Comparison of ENCODE assay signal across 8 cellular contexts in the genomic region with DNA sequence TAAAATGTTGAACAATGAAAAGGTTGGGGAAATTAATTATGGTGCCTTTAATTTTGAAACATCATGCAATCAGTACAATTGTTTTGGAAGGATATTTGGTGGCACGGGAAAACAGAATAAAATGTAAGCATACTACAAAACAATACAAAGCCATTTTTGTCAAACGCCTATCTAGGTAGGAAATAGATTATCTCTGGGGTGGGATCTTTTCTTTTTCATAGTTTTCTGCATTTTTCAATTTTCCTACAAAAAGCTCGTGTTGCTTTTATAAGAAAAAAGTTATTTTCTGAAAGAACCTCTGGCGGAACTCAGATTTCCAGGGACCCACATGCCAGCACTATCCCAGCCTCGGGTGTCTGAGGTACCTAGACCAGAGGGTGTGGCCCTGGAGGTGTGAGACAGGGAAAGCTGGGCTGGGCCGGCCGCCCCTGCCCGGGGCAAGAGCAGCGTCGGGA. TPM values are rescaled to one million over a fixed set of nuclear protein-coding genes. Genes with fewer than 3 reads are reported as not detected.
DNase-seq lines count a peak whose midpoint lies in the region; ATAC-seq lines count a peak whose summit lies in the region.

No MANE protein-coding gene starts in this region.

- no peak for ATAC-seq in activated T-helper 17 cell treated with anti-CD3 and anti-CD28 coated beads, Interleukin-2, amount 50 U/mL, for 72 hours (replicated peaks)
- no peak for ATAC-seq in stimulated activated memory B cell treated with anti-CD40 and anti-IgM and Interleukin-4, amounts not matched to agents 10 μg/mL and 1 μg/mL and 100 μg/mL, for 72 hours
- ATAC-seq in GM19463 (IDR thresholded peaks at IDR 0.05; ENCODE audit: unreplicated experiment) (no peak), HG02970 (IDR thresholded peaks at IDR 0.05; ENCODE audit: low FRiP score, unreplicated experiment) (no peak)

- H3K4me3 Mint-ChIP-seq in activated T-helper 17 cell treated with anti-CD3 and anti-CD28 coated beads, Interleukin-2, amount 50 U/mL, for 72 hours, result peak overlapping the region; percentile 67
- H3K4me3 Mint-ChIP-seq in stimulated activated memory B cell treated with anti-CD40 and anti-IgM and Interleukin-4, amounts not matched to agents 10 μg/mL and 1 μg/mL and 100 μg/mL, for 72 hours, result peak overlapping the region; percentile 81

- H3K36me3 Mint-ChIP-seq in activated T-helper 17 cell treated with anti-CD3 and anti-CD28 coated beads, Interleukin-2, amount 50 U/mL, for 72 hours (ENCODE audit: low read depth), result peaks cover 7% of the 10 kb centered on the region
- H3K36me3 Mint-ChIP-seq in stimulated activated memory B cell treated with anti-CD40 and anti-IgM and Interleukin-4, amounts not matched to agents 10 μg/mL and 1 μg/mL and 100 μg/mL, for 72 hours, result no peaks in the 10 kb centered on the region

- H3K9me3 ChIP-seq in iPS-18c (ENCODE audit: control insufficient read depth, insufficient read depth, low read length), result no peaks in the 10 kb centered on the region

- DNase-seq in HPDE6-E6E7 (ENCODE audit: extremely low spot score) (peak; percentile 52), C1 segment of cervical spinal cord (lab: John Stamatoyannopoulos, UW) (no peak), HUDEP-2 (lab: John Stamatoyannopoulos, UW; ENCODE audit: unreplicated experiment in 76 of 76) (no peak)

- peak overlapping the region; percentile 11 for H3K27ac Mint-ChIP-seq in activated T-helper 17 cell treated with anti-CD3 and anti-CD28 coated beads, Interleukin-2, amount 50 U/mL, for 72 hours
- peak overlapping the region; percentile 52 for H3K27ac Mint-ChIP-seq in stimulated activated memory B cell treated with anti-CD40 and anti-IgM and Interleukin-4, amounts not matched to agents 10 μg/mL and 1 μg/mL and 100 μg/mL, for 72 hours

- H3K4me3 ChIP-seq in iPS-18c (ENCODE audit: insufficient read depth, low read depth, low read length), result peak overlapping the region; percentile 74

- no peaks in the 10 kb centered on the region for H3K9me3 Mint-ChIP-seq in activated T-helper 17 cell treated with anti-CD3 and anti-CD28 coated beads, Interleukin-2, amount 50 U/mL, for 72 hours
- no peaks in the 10 kb centered on the region for H3K9me3 Mint-ChIP-seq in stimulated activated memory B cell treated with anti-CD40 and anti-IgM and Interleukin-4, amounts not matched to agents 10 μg/mL and 1 μg/mL and 100 μg/mL, for 72 hours

- no peaks in the 10 kb centered on the region for H3K27me3 Mint-ChIP-seq in activated T-helper 17 cell treated with anti-CD3 and anti-CD28 coated beads, Interleukin-2, amount 50 U/mL, for 72 hours
- no peaks in the 10 kb centered on the region for H3K27me3 Mint-ChIP-seq in stimulated activated memory B cell treated with anti-CD40 and anti-IgM and Interleukin-4, amounts not matched to agents 10 μg/mL and 1 μg/mL and 100 μg/mL, for 72 hours

- H3K4me1 Mint-ChIP-seq in activated T-helper 17 cell treated with anti-CD3 and anti-CD28 coated beads, Interleukin-2, amount 50 U/mL, for 72 hours, result peaks cover 18% of the 10 kb centered on the region
- peaks cover 38% of the 10 kb centered on the region for H3K4me1 Mint-ChIP-seq in stimulated activated memory B cell treated with anti-CD40 and anti-IgM and Interleukin-4, amounts not matched to agents 10 μg/mL and 1 μg/mL and 100 μg/mL, for 72 hours

RNA-seq across cellular contexts. Expression of a gene that starts 1.0 kb away (rescaled TPM):
- 10 to 100 TPM; 30.8 to 38.7 TPM for total RNA-seq in activated T-helper 17 cell treated with anti-CD3 and anti-CD28 coated beads, Interleukin-2, amount 50 U/mL, for 72 hours

RNA-seq across cellular contexts. Expression of a gene that starts 20.6 kb away (rescaled TPM):
- 10 to 100 TPM; 12.5 to 27.8 TPM for total RNA-seq in activated T-helper 17 cell treated with anti-CD3 and anti-CD28 coated beads, Interleukin-2, amount 50 U/mL, for 72 hours
